In the genomic region with DNA sequence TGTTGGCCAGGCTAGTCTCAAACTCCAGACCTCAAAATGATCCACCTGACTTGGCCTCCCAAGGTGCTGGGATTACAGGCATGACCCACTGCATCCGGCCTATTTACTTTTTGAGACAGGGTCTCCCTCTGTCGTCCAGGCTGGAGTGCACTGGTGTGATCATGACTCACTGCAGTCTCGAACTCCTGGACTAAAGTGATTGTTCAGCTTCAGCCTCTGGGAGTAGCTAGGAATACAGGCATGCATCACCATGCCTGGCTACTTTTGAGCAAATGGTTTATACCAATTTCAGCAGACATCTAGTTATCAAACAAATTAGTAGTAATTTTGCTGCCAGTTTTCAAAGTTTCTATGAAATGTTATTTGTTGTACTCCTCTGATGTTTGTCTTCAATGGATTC, we compare ENCODE assay signal across 12 cellular contexts. TPM values are rescaled to one million over a fixed set of nuclear protein-coding genes. Genes with fewer than 3 reads are reported as not detected.
DNase-seq lines count a peak whose midpoint lies in the region; ATAC-seq and TF ChIP-seq lines count a peak whose summit lies in the region.
"Had no signal": no experiment of that assay in that cellular context is flagged by ENCODE, and none has a peak within 500 bp of the region (broad histone marks: within the 10 kb centered on the region; RNA-seq: fewer than 3 reads in every experiment).

No MANE protein-coding gene starts in this region.

- H3K27me3 Mint-ChIP-seq in activated CD4-positive, alpha-beta memory T cell treated with anti-CD3 and anti-CD28 coated beads for 36 hours, result no peaks in the 10 kb centered on the region

- DNase-seq in AG10803 (ENCODE audit: low read depth), result peak; percentile 8
- DNase-seq in ELF-1 (ENCODE audit: low read depth, low spot score), result peak; percentile 35
- DNase-seq in activated CD4-positive, alpha-beta memory T cell treated with anti-CD3 and anti-CD28 coated beads for 36 hours, result no peak
- DNase-seq in islet precursor cell, result peak; percentile 73
- DNase-seq in psoas muscle, result no peak
- DNase-seq in ecto neural progenitor cell (ENCODE audit: low spot score), result no peak
- DNase-seq in putamen (ENCODE audit: low spot score), result no peak
- DNase-seq: effector CD4-positive, alpha-beta T cell; MG63; NCI-H69; testis had no signal

- peaks cover 35% of the 10 kb centered on the region for H3K4me1 Mint-ChIP-seq in activated CD4-positive, alpha-beta memory T cell treated with anti-CD3 and anti-CD28 coated beads for 36 hours (ENCODE audit: low read depth)

- no peaks in the 10 kb centered on the region for H3K27me3 ChIP-seq in psoas muscle (ENCODE audit: insufficient read depth in 3 of 3, low read length in 2 of 3)
- H3K27me3 ChIP-seq: MG63, testis had no signal

- H3K4me1 ChIP-seq in psoas muscle, result peaks cover 18% of the 10 kb centered on the region

- no peak overlapping the region for H3K27ac ChIP-seq in psoas muscle

- peaks cover 0 to 20% of the 10 kb centered on the region in 2 donors for H3K36me3 ChIP-seq in psoas muscle (ENCODE audit: insufficient read depth in 1 of 2, low read depth in 1 of 2)

- TF ChIP-seq CTCF in AG10803 (conservative IDR thresholded peaks at IDR 0.05; ENCODE audit: low read length) (no peak), psoas muscle (IDR thresholded peaks at IDR 0.05) (no peak)

- peaks cover 3% of the 10 kb centered on the region for H3K9me3 Mint-ChIP-seq in activated CD4-positive, alpha-beta memory T cell treated with anti-CD3 and anti-CD28 coated beads for 36 hours

- POLR2A ChIA-PET in activated CD4-positive, alpha-beta memory T cell treated with anti-CD3 and anti-CD28 coated beads for 36 hours (lab: Charles Lee), result no interaction called here

- CTCF ChIA-PET in activated CD4-positive, alpha-beta memory T cell treated with anti-CD3 and anti-CD28 coated beads for 36 hours (lab: Charles Lee), result no interaction called here

- ATAC-seq in HG02571 (IDR thresholded peaks at IDR 0.05; ENCODE audit: unreplicated experiment) (no peak), psoas muscle (no peak)

- peak overlapping the region; percentile 67; the same call in 1 of the 2 replicates for H3K4me3 ChIP-seq in AG10803 (ENCODE audit: low read length)
- H3K4me3 ChIP-seq in psoas muscle, result no peak overlapping the region

- WGBS in psoas muscle, 3 donors, result 72 to 80% (median 74%) methylated on average over 3 of the region's 3 CpGs

- H3K9me3 ChIP-seq in psoas muscle, result no peaks in the 10 kb centered on the region
- H3K9me3 ChIP-seq: MG63, testis had no signal

- H3K27ac Mint-ChIP-seq in activated CD4-positive, alpha-beta memory T cell treated with anti-CD3 and anti-CD28 coated beads for 36 hours, result no peak overlapping the region

- H3K4me3 Mint-ChIP-seq in activated CD4-positive, alpha-beta memory T cell treated with anti-CD3 and anti-CD28 coated beads for 36 hours, result peak overlapping the region; percentile 91

- H3K36me3 Mint-ChIP-seq in activated CD4-positive, alpha-beta memory T cell treated with anti-CD3 and anti-CD28 coated beads for 36 hours, result peaks cover 46% of the 10 kb centered on the region

- intact Hi-C loops in activated CD4-positive, alpha-beta memory T cell treated with anti-CD3 and anti-CD28 coated beads for 36 hours (cut with micrococcal nuclease), result loop anchor here (5.0 kb wide), 3 partner anchors 62 to 1378 kb away; a partner anchor contains a TSS
- intact Hi-C loops in psoas muscle (cut with DNase I), result loop anchor here (5.0 kb wide), 3 partner anchors 57 to 98 kb away; no protein-coding TSS in a partner anchor

RNA-seq across cellular contexts. Expression of a gene that starts 2.2 kb away (rescaled TPM):
- 10 to 100 TPM; 92.9 to 93.1 TPM for total RNA-seq in activated CD4-positive, alpha-beta memory T cell treated with anti-CD3 and anti-CD28 coated beads for 36 hours
- total RNA-seq in psoas muscle, result 10 to 100 TPM; 61.9 to 75.1 (median 65.2) TPM
- 10 to 100 TPM; 33.9 to 79.9 (median 37.4) TPM for polyA plus RNA-seq in psoas muscle

Comparison
In these comparisons a context has a peak if more than half of its experiments do, and no peak if none do; other contexts are left out.
1. DNase-seq: peak in AG10803 (single experiment), ELF-1 (single experiment) and islet precursor cell (single experiment); none in activated CD4-positive, alpha-beta memory T cell treated with anti-CD3 and anti-CD28 coated beads for 36 hours (single experiment), psoas muscle (0 of 2), ecto neural progenitor cell (single experiment) and putamen (single experiment).